ENCODE assay signal across 34 cellular contexts in genomic region chr7:157248659-157249058, GRCh38.
"Had no signal": no experiment of that assay in that cellular context is flagged by ENCODE, and none has a peak within 500 bp of the region (broad histone marks: within the 10 kb centered on the region; RNA-seq: fewer than 3 reads in every experiment).

No MANE protein-coding gene starts in this region.

- H3K4me3 ChIP-seq: MG63 had no signal

- DNase-seq: Karpas-422, Kasumi-1, MG63, MM.1S, MV-4-11, NCI-H1048, NCI-H1092, NCI-H1105, NCI-H1105 treated with DMSO at 0.1 percent for 48 hours, NCI-H1417, NCI-H1417 treated with DMSO at 0.1 percent for 48 hours, NCI-H1436, NCI-H1436 treated with DMSO at 0.1 percent for 48 hours, NCI-H146, NCI-H1694, NCI-H1694 treated with DMSO at 0.1 percent for 48 hours, NCI-H187, NCI-H187 treated with DMSO at 0.1 percent for 48 hours, NCI-H1930, NCI-H2029, NCI-H2029 treated with DMSO at 0.1 percent for 48 hours, NCI-H2081, NCI-H2081 treated with DMSO at 0.1 percent for 48 hours, NCI-H2107, NCI-H2171, NCI-H2227 treated with DMSO at 0.1 percent for 48 hours, NCI-H226, NCI-H345, NCI-H446, NCI-H446 treated with DMSO at 0.1 percent for 48 hours, NCI-H510A, NCI-H510A treated with DMSO at 0.1 percent for 48 hours, NCI-H524 had no signal

- H3K27me3 ChIP-seq: MG63 had no signal

- H3K9ac ChIP-seq: KMS-11 had no signal

- H3K27ac ChIP-seq: KMS-11 had no signal

- H3K9me3 ChIP-seq: MG63 had no signal

- H3K4me2 ChIP-seq: KMS-11 had no signal
